Comparison of ENCODE assay signal across 10 cellular contexts in genomic region chr11:65003968-65004367, GRCh38. TPM values are rescaled to one million over a fixed set of nuclear protein-coding genes. Genes with fewer than 3 reads are reported as not detected.
"Had no signal": no experiment of that assay in that cellular context is flagged by ENCODE, and none has a peak within 500 bp of the region (broad histone marks: within the 10 kb centered on the region; RNA-seq: fewer than 3 reads in every experiment).

No MANE protein-coding gene starts in this region.

RNA-seq across cellular contexts. Expression of gene BATF2, which starts 7.2 kb away (rescaled TPM):
- total RNA-seq: activated CD4-positive, alpha-beta T cell treated with anti-CD3 and anti-CD28 coated beads for 36 hours; activated CD4-positive, alpha-beta T cell treated with anti-CD3 and anti-CD28 coated beads, Interleukin-2, amount 10 ng/mL, durations not matched to agents 24 days and 14 days; activated CD8-positive, alpha-beta memory T cell treated with anti-CD3 and anti-CD28 coated beads for 36 hours; activated CD8-positive, alpha-beta T cell treated with anti-CD3 and anti-CD28 coated beads for 36 hours; T-helper 17 cell; T-helper 2 cell treated with Interferon-gamma antibody and Interleukin-4, amounts not matched to agents 100 ng/mL and 5 ng/mL, for 36 hours had no signal

RNA-seq across cellular contexts. Expression of gene MAJIN, which starts 32.1 kb away (rescaled TPM):
- total RNA-seq: activated CD4-positive, alpha-beta T cell treated with anti-CD3 and anti-CD28 coated beads, Interleukin-2, amount 10 ng/mL, durations not matched to agents 24 days and 14 days; activated CD8-positive, alpha-beta memory T cell treated with anti-CD3 and anti-CD28 coated beads for 36 hours; activated CD8-positive, alpha-beta memory T cell treated with anti-CD3 and anti-CD28 coated beads, Interleukin-2, amount 10 ng/mL, durations not matched to agents 7 days and 5 days; activated CD8-positive, alpha-beta T cell treated with anti-CD3 and anti-CD28 coated beads for 36 hours; activated CD8-positive, alpha-beta T cell treated with anti-CD3 and anti-CD28 coated beads, Interleukin-2, amount 10 ng/mL, durations not matched to agents 7 days and 5 days; T-helper 1 cell treated with Interleukin-12 subunit alpha and Interleukin-12 subunit beta and Interleukin-4 antibody, amounts not matched to agents 30 ng/mL and 1 ng/mL, for 36 hours; T-helper 17 cell; T-helper 2 cell treated with Interferon-gamma antibody and Interleukin-4, amounts not matched to agents 100 ng/mL and 5 ng/mL, for 36 hours; WTC11 had no signal
